In the genomic region with DNA sequence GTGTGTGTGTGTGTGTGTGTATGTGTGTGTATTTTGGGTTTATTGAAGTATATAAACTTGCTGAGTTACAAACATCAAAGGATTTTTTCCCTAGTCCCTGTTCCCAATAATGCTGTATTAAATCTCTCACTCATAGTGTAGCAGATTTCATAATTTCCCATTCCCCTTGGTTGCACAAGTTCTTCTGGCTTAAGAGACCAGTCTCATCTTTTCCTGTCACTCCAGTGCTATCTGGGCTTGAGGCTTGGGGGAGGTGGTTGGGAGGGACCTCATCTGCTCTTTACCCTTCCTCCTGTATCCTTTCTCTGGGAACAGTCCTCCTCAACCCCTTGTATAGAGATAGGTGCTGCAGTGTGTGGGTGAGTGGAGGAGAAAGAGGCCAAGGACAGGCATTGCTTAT, we compare ENCODE assay signal across 21 cellular contexts.
DNase-seq lines count a peak whose midpoint lies in the region; ATAC-seq, FAIRE-seq and TF ChIP-seq lines count a peak whose summit lies in the region.
"Had no signal": no experiment of that assay in that cellular context is flagged by ENCODE, and none has a peak within 500 bp of the region (broad histone marks: within the 10 kb centered on the region; RNA-seq: fewer than 3 reads in every experiment).

No MANE protein-coding gene starts in this region.

- in situ Hi-C loops in G401 (cut with HindIII; ENCODE audit: low sequenced_read_pairs): no loop called here

- H3K27ac Mint-ChIP-seq in HFFc6: peak overlapping the region; percentile 43
- H3K27ac Mint-ChIP-seq in activated T-cell treated with anti-CD3 and anti-CD28 coated beads, Interleukin-2, amount 50 U/mL, for 24 hours: no peak overlapping the region
- H3K27ac Mint-ChIP-seq: activated naive CD8-positive, alpha-beta T cell; activated T-helper 17 cell treated with anti-CD3 and anti-CD28 coated beads, Interleukin-2, amount 50 U/mL, for 72 hours had no signal

- H3K4me3 Mint-ChIP-seq in HFFc6: no peak overlapping the region
- no peak overlapping the region for H3K4me3 Mint-ChIP-seq in activated T-cell treated with anti-CD3 and anti-CD28 coated beads, Interleukin-2, amount 50 U/mL, for 24 hours
- H3K4me3 Mint-ChIP-seq: activated naive CD8-positive, alpha-beta T cell; activated T-helper 17 cell treated with anti-CD3 and anti-CD28 coated beads, Interleukin-2, amount 50 U/mL, for 72 hours; nephron had no signal

- H3K4me3 ChIP-seq in bronchial epithelial cell (ENCODE audit: low read depth, low read length) (no peak overlapping the region), upper lobe of left lung (no peak overlapping the region)
- H3K4me3 ChIP-seq: BLaER1 treated with 17β-estradiol and CSF1 and Interleukin-3, amounts not matched to agents 10 nM and 100 nM; tibial nerve had no signal

- ATAC-seq in upper lobe of left lung (ENCODE audit: low FRiP score in 2 of 2): peak; percentile 15 to 28
- ATAC-seq: activated T-helper 17 cell treated with anti-CD3 and anti-CD28 coated beads, Interleukin-2, amount 50 U/mL, for 72 hours had no signal

- TF ChIP-seq CTCF in HFFc6 (IDR thresholded peaks at IDR 0.05): no peak
- no peak for TF ChIP-seq CTCF in bronchial epithelial cell (IDR thresholded peaks at IDR 0.05; ENCODE audit: insufficient read depth, low read length, severe bottlenecking)
- TF ChIP-seq CTCF in upper lobe of left lung (IDR thresholded peaks at IDR 0.05): no peak

- H3K27me3 ChIP-seq in bronchial epithelial cell (ENCODE audit: control insufficient read depth, insufficient read depth, low read length): no peaks in the 10 kb centered on the region
- H3K27me3 ChIP-seq in upper lobe of left lung: no peaks in the 10 kb centered on the region
- H3K27me3 ChIP-seq: BLaER1 treated with 17β-estradiol and CSF1 and Interleukin-3, amounts not matched to agents 10 nM and 100 nM; tibial nerve had no signal

- no peaks in the 10 kb centered on the region for H3K4me1 ChIP-seq in upper lobe of left lung
- H3K4me1 ChIP-seq: BLaER1 treated with 17β-estradiol and CSF1 and Interleukin-3, amounts not matched to agents 10 nM and 100 nM; tibial nerve had no signal

- H3K9me3 Mint-ChIP-seq in HFFc6: no peaks in the 10 kb centered on the region
- H3K9me3 Mint-ChIP-seq in activated T-cell treated with anti-CD3 and anti-CD28 coated beads, Interleukin-2, amount 50 U/mL, for 24 hours: no peaks in the 10 kb centered on the region
- H3K9me3 Mint-ChIP-seq: activated T-helper 17 cell treated with anti-CD3 and anti-CD28 coated beads, Interleukin-2, amount 50 U/mL, for 72 hours; nephron had no signal

- no peaks in the 10 kb centered on the region for H3K9me3 ChIP-seq in upper lobe of left lung
- H3K9me3 ChIP-seq: BLaER1 treated with 17β-estradiol and CSF1 and Interleukin-3, amounts not matched to agents 10 nM and 100 nM; tibial nerve had no signal

- H3K36me3 ChIP-seq in bronchial epithelial cell (ENCODE audit: control insufficient read depth, insufficient read depth, low read length): no peaks in the 10 kb centered on the region
- no peaks in the 10 kb centered on the region for H3K36me3 ChIP-seq in upper lobe of left lung
- H3K36me3 ChIP-seq: BLaER1 treated with 17β-estradiol and CSF1 and Interleukin-3, amounts not matched to agents 10 nM and 100 nM; tibial nerve had no signal

- no peak for TF ChIP-seq POLR2A in upper lobe of left lung (IDR thresholded peaks at IDR 0.05)

- H3K36me3 Mint-ChIP-seq in HFFc6 (ENCODE audit: low read depth): peaks cover 10% of the 10 kb centered on the region
- no peaks in the 10 kb centered on the region for H3K36me3 Mint-ChIP-seq in activated T-cell treated with anti-CD3 and anti-CD28 coated beads, Interleukin-2, amount 50 U/mL, for 24 hours (ENCODE audit: low read depth)
- H3K36me3 Mint-ChIP-seq: activated naive CD8-positive, alpha-beta T cell had no signal

- no peak for FAIRE-seq in bronchial epithelial cell (lab: Jason Lieb, UNC)
- FAIRE-seq: colon, GM18507, TTC549 had no signal

- peaks cover 54% of the 10 kb centered on the region for H3K4me1 Mint-ChIP-seq in HFFc6 (ENCODE audit: low read depth)
- H3K4me1 Mint-ChIP-seq in activated T-cell treated with anti-CD3 and anti-CD28 coated beads, Interleukin-2, amount 50 U/mL, for 24 hours (ENCODE audit: low read depth): no peaks in the 10 kb centered on the region
- H3K4me1 Mint-ChIP-seq: activated T-helper 17 cell treated with anti-CD3 and anti-CD28 coated beads, Interleukin-2, amount 50 U/mL, for 72 hours had no signal

- no peak for TF ChIP-seq EP300 in upper lobe of left lung (IDR thresholded peaks at IDR 0.05)

- DNase-seq in HFFc6: no peak
- peak; percentile 15 for DNase-seq in bronchial epithelial cell (ENCODE audit: low read depth)
- peak; percentile 89 for DNase-seq in iris pigment epithelial cell (ENCODE audit: low read depth)
- DNase-seq in upper lobe of left lung: no peak
- DNase-seq in activated T-cell treated with anti-CD3 and anti-CD28 coated beads, Interleukin-2, amount 50 U/mL, for 24 hours: no peak
- DNase-seq in germinal center (ENCODE audit: low spot score): no peak
- DNase-seq in G401 (ENCODE audit: low spot score): no peak
- DNase-seq: foreskin melanocyte; NCI-H1436; NCI-H524 treated with DMSO at 0.1 percent for 48 hours; posterior cingulate gyrus; stimulated activated naive CD4-positive, alpha-beta T cell; SW 1271 had no signal

- no peaks in the 10 kb centered on the region for H3K27me3 Mint-ChIP-seq in HFFc6 (ENCODE audit: insufficient read depth)
- no peaks in the 10 kb centered on the region for H3K27me3 Mint-ChIP-seq in activated T-cell treated with anti-CD3 and anti-CD28 coated beads, Interleukin-2, amount 50 U/mL, for 24 hours
- H3K27me3 Mint-ChIP-seq: activated naive CD8-positive, alpha-beta T cell had no signal

- no peak overlapping the region for H3K27ac ChIP-seq in upper lobe of left lung
- H3K27ac ChIP-seq: BLaER1 treated with 17β-estradiol and CSF1 and Interleukin-3, amounts not matched to agents 10 nM and 100 nM; tibial nerve had no signal

Comparison
In these comparisons a context has a peak if more than half of its experiments do, and no peak if none do; other contexts are left out.
1. DNase-seq: peak in bronchial epithelial cell (single experiment) and iris pigment epithelial cell (single experiment); none in HFFc6 (single experiment), upper lobe of left lung (0 of 2), activated T-cell treated with anti-CD3 and anti-CD28 coated beads, Interleukin-2, amount 50 U/mL, for 24 hours (single experiment), germinal center (single experiment) and G401 (single experiment).